9 cellular contexts compared by ENCODE assay signal in genomic region chr19:41718761-41719160, GRCh38. TPM values are rescaled to one million over a fixed set of nuclear protein-coding genes. Genes with fewer than 3 reads are reported as not detected.
"Had no signal": no experiment of that assay in that cellular context is flagged by ENCODE, and none has a peak within 500 bp of the region (broad histone marks: within the 10 kb centered on the region; RNA-seq: fewer than 3 reads in every experiment).

No MANE protein-coding gene starts in this region.

- H3K4me3 ChIP-seq: GM23338, K562 had no signal

- H3K27ac ChIP-seq: HL-60 had no signal

- ATAC-seq: GM23338, K562 had no signal

- DNase-seq: H9, HCEC 1CT, IMR-90, KG1 had no signal

RNA-seq across cellular contexts. Expression of gene CEACAM5, which starts 10.3 kb away (rescaled TPM):
- total RNA-seq: GM23338, H1, H9, HT1080, IMR-90 had no signal

RNA-seq across cellular contexts. Expression of gene CEACAM7, which starts 30.7 kb away (rescaled TPM):
- total RNA-seq: H1, H9, HT1080, IMR-90, K562 had no signal

RNA-seq across cellular contexts. Expression of gene CEACAM6, which starts 36.6 kb away (rescaled TPM):
- total RNA-seq: GM23338, H1, H9, HT1080, IMR-90 had no signal
